ENCODE assay signal across 2 cellular contexts in genomic region chr9:9536481-9536880, GRCh38.
TF ChIP-seq lines count a peak whose summit lies in the region.

No MANE protein-coding gene starts in this region.

TF ChIP-seq in H1, 55 proteins besides CTCF, POLR2A, EP300 and RAD21 (continued from another document):
- TF ChIP-seq ASH2L (IDR thresholded peaks at IDR 0.05; ENCODE audit: low read length) (no peak), GTF2F1 (IDR thresholded peaks at IDR 0.05; ENCODE audit: borderline replicate concordance, low read depth, low read length) (no peak), CREB1 (IDR thresholded peaks at IDR 0.05) (no peak), SP4 (IDR thresholded peaks at IDR 0.05; ENCODE audit: low read length) (no peak), EZH2 (IDR thresholded peaks at IDR 0.05; ENCODE audit: low read depth, low read length, severe bottlenecking) (no peak), SIX5 (IDR thresholded peaks at IDR 0.05; ENCODE audit: low read depth, low read length) (no peak), MAFK (IDR thresholded peaks at IDR 0.05; ENCODE audit: low read depth, low read length) (no peak), POLR2AphosphoS5 (IDR thresholded peaks at IDR 0.05; ENCODE audit: low read depth, low read length) (no peak), ATF3 (IDR thresholded peaks at IDR 0.05; ENCODE audit: insufficient read depth, low read depth, low read length) (no peak), GABPA (IDR thresholded peaks at IDR 0.05; ENCODE audit: borderline replicate concordance, insufficient read depth, low read length) (no peak), E2F6 (IDR thresholded peaks at IDR 0.05) (no peak), KDM4A (IDR thresholded peaks at IDR 0.05; ENCODE audit: low read depth, low read length, severe bottlenecking) (no peak), USF2 (IDR thresholded peaks at IDR 0.05; ENCODE audit: low read length) (no peak), BRCA1 (IDR thresholded peaks at IDR 0.05; ENCODE audit: low read depth, low read length) (no peak)
TF ChIP-seq in H1: peak in this region for 0.

TF ChIP-seq in neural cell, 6 proteins besides CTCF, POLR2A, EP300 and RAD21 (continued from another document):
- no peak for TF ChIP-seq REST (IDR thresholded peaks at IDR 0.05; ENCODE audit: borderline replicate concordance)
- TF ChIP-seq EZH2 (IDR thresholded peaks at IDR 0.05; ENCODE audit: borderline replicate concordance, insufficient read depth, low read length, poor library complexity, severe bottlenecking), result no peak
